ENCODE assay signal across 30 cellular contexts in the genomic region with DNA sequence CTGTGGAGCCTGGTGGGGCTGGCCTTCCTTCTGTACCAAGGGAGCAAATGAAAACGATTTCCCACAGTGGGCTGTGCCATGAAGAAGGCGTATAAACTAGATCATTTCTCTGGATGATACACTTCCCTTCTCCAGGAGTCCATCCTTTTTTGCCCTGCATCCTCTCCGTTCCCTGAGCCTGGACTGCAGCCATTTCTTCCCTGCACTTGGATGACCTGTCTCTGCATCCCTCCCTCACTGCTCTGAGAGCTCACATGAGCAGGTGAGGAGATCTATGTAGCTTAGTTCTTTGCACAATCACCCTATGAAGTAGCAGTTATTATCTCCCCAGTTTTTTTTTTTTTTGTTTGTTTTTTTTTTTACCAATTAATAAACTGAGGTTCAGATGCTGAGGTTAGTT.
"Had no signal": no experiment of that assay in that cellular context is flagged by ENCODE, and none has a peak within 500 bp of the region (broad histone marks: within the 10 kb centered on the region; RNA-seq: fewer than 3 reads in every experiment).

No MANE protein-coding gene starts in this region.

- H3K36me3 Mint-ChIP-seq: activated CD4-positive, alpha-beta memory T cell treated with anti-CD3 and anti-CD28 coated beads for 36 hours; activated naive CD4-positive, alpha-beta T cell treated with anti-CD3 and anti-CD28 coated beads, Interleukin-2, amount 10 ng/mL, durations not matched to agents 7 days and 5 days; activated naive CD8-positive, alpha-beta T cell treated with anti-CD3 and anti-CD28 coated beads for 36 hours had no signal

- H3K9me3 Mint-ChIP-seq: activated CD4-positive, alpha-beta memory T cell treated with anti-CD3 and anti-CD28 coated beads for 36 hours; activated naive CD4-positive, alpha-beta T cell treated with anti-CD3 and anti-CD28 coated beads, Interleukin-2, amount 10 ng/mL, durations not matched to agents 7 days and 5 days; activated naive CD8-positive, alpha-beta T cell treated with anti-CD3 and anti-CD28 coated beads for 36 hours; activated T-cell treated with anti-CD3 and anti-CD28 coated beads, Interleukin-2, amount 50 U/mL, for 4 hours; activated T-helper 1 cell treated with anti-CD3 and anti-CD28 coated beads, Interleukin-12 subunit alpha, Interleukin-12 subunit beta, Interleukin-2, Interleukin-4 antibody, amounts not matched to agents 30 ng/mL and 10 ng/mL and 1 ng/mL, durations not matched to agents 14 hours and 24 hours and 36 hours had no signal

- H3K36me3 ChIP-seq: brain microvascular endothelial cell, SJCRH30 had no signal

- ATAC-seq: activated CD4-positive, alpha-beta T cell treated with anti-CD3 and anti-CD28 coated beads for 36 hours; activated CD4-positive, CD25-positive, alpha-beta regulatory T cell treated with anti-CD3 and anti-CD28 coated beads, Interleukin-2, amount 50 U/mL, for 24 hours; activated T-cell treated with anti-CD3 and anti-CD28 coated beads, Interleukin-2, amount 50 U/mL, for 4 hours; Panc1 had no signal

- H3K4me3 Mint-ChIP-seq: activated CD4-positive, alpha-beta memory T cell treated with anti-CD3 and anti-CD28 coated beads for 36 hours; activated CD4-positive, alpha-beta T cell treated with anti-CD3 and anti-CD28 coated beads for 36 hours; activated naive CD4-positive, alpha-beta T cell treated with anti-CD3 and anti-CD28 coated beads, Interleukin-2, amount 10 ng/mL, durations not matched to agents 7 days and 5 days; activated naive CD8-positive, alpha-beta T cell treated with anti-CD3 and anti-CD28 coated beads for 36 hours; activated T-cell treated with anti-CD3 and anti-CD28 coated beads, Interleukin-2, amount 50 U/mL, for 4 hours; activated T-helper 1 cell treated with anti-CD3 and anti-CD28 coated beads, Interleukin-12 subunit alpha, Interleukin-12 subunit beta, Interleukin-2, Interleukin-4 antibody, amounts not matched to agents 30 ng/mL and 10 ng/mL and 1 ng/mL, durations not matched to agents 14 hours and 24 hours and 36 hours had no signal

- H3K27me3 ChIP-seq: brain microvascular endothelial cell had no signal

- H3K27me3 Mint-ChIP-seq: activated CD4-positive, alpha-beta memory T cell treated with anti-CD3 and anti-CD28 coated beads for 36 hours; activated CD4-positive, alpha-beta T cell treated with anti-CD3 and anti-CD28 coated beads for 36 hours; activated naive CD8-positive, alpha-beta T cell treated with anti-CD3 and anti-CD28 coated beads for 36 hours had no signal

- H3K27ac ChIP-seq: brain microvascular endothelial cell, SJCRH30, SK-N-MC had no signal

- H3K4me1 Mint-ChIP-seq: activated CD4-positive, alpha-beta T cell treated with anti-CD3 and anti-CD28 coated beads for 36 hours; activated naive CD4-positive, alpha-beta T cell treated with anti-CD3 and anti-CD28 coated beads, Interleukin-2, amount 10 ng/mL, durations not matched to agents 7 days and 5 days; activated naive CD8-positive, alpha-beta T cell treated with anti-CD3 and anti-CD28 coated beads for 36 hours had no signal

- H3K4me3 ChIP-seq: SJCRH30, SK-N-MC had no signal

- DNase-seq: activated CD4-positive, alpha-beta memory T cell treated with anti-CD3 and anti-CD28 coated beads for 36 hours; activated CD4-positive, alpha-beta T cell treated with anti-CD3 and anti-CD28 coated beads for 36 hours; activated CD4-positive, alpha-beta T cell treated with anti-CD3 and anti-CD28 coated beads, Interleukin-2, amount 50 U/mL, for 1 hour; activated CD8-positive, alpha-beta memory T cell treated with anti-CD3 and anti-CD28 coated beads, Interleukin-2, amount 50 U/mL, for 4 hours; activated gamma-delta T cell treated with Interleukin-2 at 50 U/mL for 16 hours; activated naive CD4-positive, alpha-beta T cell treated with anti-CD3 and anti-CD28 coated beads, Interleukin-2, amount 10 ng/mL, durations not matched to agents 7 days and 5 days; activated naive CD8-positive, alpha-beta T cell treated with anti-CD3 and anti-CD28 coated beads for 36 hours; activated T-cell treated with anti-CD3 and anti-CD28 coated beads for 4 hours; activated T-cell treated with anti-CD3 and anti-CD28 coated beads, Interleukin-2, amount 50 U/mL, for 4 hours; amniotic stem cell; brain microvascular endothelial cell; central memory CD4-positive, alpha-beta T cell; MM.1S; MV-4-11; NCI-H1092; NCI-H1436 treated with DMSO at 0.1 percent for 48 hours; NCI-H1694 treated with DMSO at 0.1 percent for 48 hours; NCI-H2029 treated with DMSO at 0.1 percent for 48 hours; NCI-H2107; NCI-H2171; NCI-H510A; NCI-H526 treated with DMSO at 0.1 percent for 48 hours; NCI-H774; SHP77; SJCRH30; T1000 had no signal

- H3K9me3 ChIP-seq: SJCRH30 had no signal

- H3K27ac Mint-ChIP-seq: activated CD4-positive, alpha-beta memory T cell treated with anti-CD3 and anti-CD28 coated beads for 36 hours; activated CD4-positive, alpha-beta T cell treated with anti-CD3 and anti-CD28 coated beads for 36 hours; activated naive CD4-positive, alpha-beta T cell treated with anti-CD3 and anti-CD28 coated beads, Interleukin-2, amount 10 ng/mL, durations not matched to agents 7 days and 5 days; activated naive CD8-positive, alpha-beta T cell treated with anti-CD3 and anti-CD28 coated beads for 36 hours had no signal
